Comparison of ENCODE assay signal across 18 cellular contexts in the genomic region with DNA sequence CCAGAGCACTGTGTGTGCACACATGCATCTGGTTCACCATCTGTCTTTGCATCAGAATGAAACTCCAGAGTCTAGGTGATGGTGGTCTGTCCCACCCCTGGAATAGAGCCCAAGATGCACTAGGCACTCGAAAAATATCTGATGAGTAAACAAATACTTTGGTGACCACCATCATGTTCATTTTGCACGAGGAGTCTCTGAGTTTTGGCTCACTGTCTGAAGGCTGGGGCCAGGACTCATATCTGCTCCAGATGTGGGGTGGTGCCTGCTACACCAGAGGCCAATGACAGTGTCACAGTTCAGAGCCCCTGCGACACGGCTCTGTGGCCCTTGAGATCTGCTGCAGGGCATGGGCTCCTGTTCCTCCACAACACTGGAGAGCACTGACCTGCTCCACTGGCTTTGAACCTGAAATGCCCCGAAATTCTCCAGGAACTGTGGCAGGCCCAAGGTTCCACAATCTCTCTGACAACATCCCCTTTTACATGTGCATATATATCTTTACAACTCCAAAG.
DNase-seq lines count a peak whose midpoint lies in the region; ATAC-seq and TF ChIP-seq lines count a peak whose summit lies in the region.
"Had no signal": no experiment of that assay in that cellular context is flagged by ENCODE, and none has a peak within 500 bp of the region (broad histone marks: within the 10 kb centered on the region; RNA-seq: fewer than 3 reads in every experiment).

No MANE protein-coding gene starts in this region.

- H3K4me1 Mint-ChIP-seq in activated CD8-positive, alpha-beta memory T cell treated with anti-CD3 and anti-CD28 coated beads, Interleukin-2, amount 10 ng/mL, durations not matched to agents 7 days and 5 days = peaks cover 8% of the 10 kb centered on the region

- no peak overlapping the region for H3K27ac Mint-ChIP-seq in activated CD8-positive, alpha-beta memory T cell treated with anti-CD3 and anti-CD28 coated beads, Interleukin-2, amount 10 ng/mL, durations not matched to agents 7 days and 5 days

- peaks cover 17% of the 10 kb centered on the region for H3K4me1 ChIP-seq in rectal smooth muscle tissue (ENCODE audit: control insufficient read depth, insufficient read depth, low read length)
- H3K4me1 ChIP-seq: HAP-1 had no signal

- no peak for TF ChIP-seq CTCF in fibroblast of the aortic adventitia (IDR thresholded peaks at IDR 0.05; ENCODE audit: insufficient read depth, low read length)

- CTCF ChIA-PET in activated CD8-positive, alpha-beta memory T cell treated with anti-CD3 and anti-CD28 coated beads, Interleukin-2, amount 10 ng/mL, durations not matched to agents 7 days and 5 days (lab: Charles Lee) = no interaction called here

- DNase-seq in AG08395 (ENCODE audit: low spot score) (peak; percentile 43), HUDEP-2 (lab: John Stamatoyannopoulos, UW; ENCODE audit: unreplicated experiment in 76 of 76) (peak in 70 of 76 experiments; percentile 20 to 76 (median 53)), fibroblast of the aortic adventitia (ENCODE audit: low read depth) (peak; percentile 12), NCI-H82 treated with DMSO at 0.1 percent for 48 hours (lab: John Stamatoyannopoulos, UW; ENCODE audit: unreplicated experiment) (no peak), DMS53 treated with DMSO at 0.1 percent for 48 hours (lab: John Stamatoyannopoulos, UW; ENCODE audit: unreplicated experiment) (no peak)
- no peak for DNase-seq in stimulated activated naive CD8-positive, alpha-beta T cell treated with anti-CD3 and anti-CD28 coated beads, Interleukin-15, Interleukin-2, amounts not matched to agents 100 U/mL and 50 U/mL, for 24 hours
- DNase-seq in activated CD8-positive, alpha-beta memory T cell treated with anti-CD3 and anti-CD28 coated beads, Interleukin-2, amount 10 ng/mL, durations not matched to agents 7 days and 5 days = no peak
- DNase-seq: C1 segment of cervical spinal cord; IMR-90; Kasumi-1; MM.1S; NCI-H1092 treated with DMSO at 0.1 percent for 48 hours; NCI-H446; NCI-H69; NK-92 treated with Interleukin-12 subunit alpha and Interleukin-12 subunit beta, amount 100 ng/mL, for 24 hours; SHP77 treated with DMSO at 0.1 percent for 48 hours had no signal

- no peak overlapping the region for H3K9ac ChIP-seq in rectal smooth muscle tissue (ENCODE audit: low read length)

- no peaks in the 10 kb centered on the region for H3K9me3 Mint-ChIP-seq in activated CD8-positive, alpha-beta memory T cell treated with anti-CD3 and anti-CD28 coated beads, Interleukin-2, amount 10 ng/mL, durations not matched to agents 7 days and 5 days (ENCODE audit: low read depth)

- no peaks in the 10 kb centered on the region for H3K36me3 ChIP-seq in rectal smooth muscle tissue (ENCODE audit: control insufficient read depth, insufficient read depth, low read length)
- H3K36me3 ChIP-seq: HAP-1 had no signal

- H3K27ac ChIP-seq in rectal smooth muscle tissue (ENCODE audit: low read depth, low read length) = peak overlapping the region; percentile 29

- no peak overlapping the region for H3K4me3 Mint-ChIP-seq in activated CD8-positive, alpha-beta memory T cell treated with anti-CD3 and anti-CD28 coated beads, Interleukin-2, amount 10 ng/mL, durations not matched to agents 7 days and 5 days

- peaks cover 32% of the 10 kb centered on the region for H3K27me3 Mint-ChIP-seq in activated CD8-positive, alpha-beta memory T cell treated with anti-CD3 and anti-CD28 coated beads, Interleukin-2, amount 10 ng/mL, durations not matched to agents 7 days and 5 days

- H3K4me3 ChIP-seq in fibroblast of the aortic adventitia (ENCODE audit: low read depth, low read length) (no peak overlapping the region), rectal smooth muscle tissue (ENCODE audit: low read length) (no peak overlapping the region)
- H3K4me3 ChIP-seq: HAP-1 had no signal

- no peak for ATAC-seq in stimulated activated naive CD8-positive, alpha-beta T cell treated with anti-CD3 and anti-CD28 coated beads, Interleukin-15, Interleukin-2, amounts not matched to agents 100 U/mL and 50 U/mL, for 24 hours
- ATAC-seq in activated CD8-positive, alpha-beta memory T cell treated with anti-CD3 and anti-CD28 coated beads, Interleukin-2, amount 10 ng/mL, durations not matched to agents 7 days and 5 days = no peak

- no peaks in the 10 kb centered on the region for H3K36me3 Mint-ChIP-seq in activated CD8-positive, alpha-beta memory T cell treated with anti-CD3 and anti-CD28 coated beads, Interleukin-2, amount 10 ng/mL, durations not matched to agents 7 days and 5 days

- H3K27me3 ChIP-seq in rectal smooth muscle tissue (ENCODE audit: control insufficient read depth, insufficient read depth, low read length) = no peaks in the 10 kb centered on the region

Comparison
In these comparisons a context has a peak if more than half of its experiments do, and no peak if none do; other contexts are left out.
1. DNase-seq: peak in AG08395 (single experiment), HUDEP-2 (70 of 76) and fibroblast of the aortic adventitia (single experiment); none in NCI-H82 treated with DMSO at 0.1 percent for 48 hours (single experiment), stimulated activated naive CD8-positive, alpha-beta T cell treated with anti-CD3 and anti-CD28 coated beads, Interleukin-15, Interleukin-2, amounts not matched to agents 100 U/mL and 50 U/mL, for 24 hours (single experiment), DMS53 treated with DMSO at 0.1 percent for 48 hours (single experiment) and activated CD8-positive, alpha-beta memory T cell treated with anti-CD3 and anti-CD28 coated beads, Interleukin-2, amount 10 ng/mL, durations not matched to agents 7 days and 5 days (single experiment).